10 cellular contexts compared by ENCODE assay signal in genomic region chr2:204453730-204454167, GRCh38.
DNase-seq lines count a peak whose midpoint lies in the region; ATAC-seq and TF ChIP-seq lines count a peak whose summit lies in the region.
"Had no signal": no experiment of that assay in that cellular context is flagged by ENCODE, and none has a peak within 500 bp of the region (broad histone marks: within the 10 kb centered on the region; RNA-seq: fewer than 3 reads in every experiment).

No MANE protein-coding gene starts in this region.

- no peak for ATAC-seq in naive thymus-derived CD8-positive, alpha-beta T cell

- peak overlapping the region; percentile 36 to 52 for H3K27ac ChIP-seq in esophagus (ENCODE audit: low read depth in 2 of 2, low read length in 1 of 2)
- H3K27ac ChIP-seq in muscle layer of duodenum (ENCODE audit: low read length) = peak overlapping the region; percentile 36
- H3K27ac ChIP-seq: WERI-Rb-1 had no signal

- no peak for TF ChIP-seq CTCF in AG10803 (conservative IDR thresholded peaks at IDR 0.05; ENCODE audit: low read length)

- peaks cover 0 to 6% (median 0%) of the 10 kb centered on the region in 5 donors for H3K27me3 Mint-ChIP-seq in naive thymus-derived CD8-positive, alpha-beta T cell

- H3K4me1 Mint-ChIP-seq in naive thymus-derived CD8-positive, alpha-beta T cell = no peaks in the 10 kb centered on the region

- H3K27me3 ChIP-seq in esophagus (ENCODE audit: control insufficient read depth in 1 of 2, insufficient read depth in 2 of 2, low read length in 2 of 2) (no peaks in the 10 kb centered on the region), muscle layer of duodenum (ENCODE audit: low read depth, low read length) (no peaks in the 10 kb centered on the region)

- H3K36me3 Mint-ChIP-seq in naive thymus-derived CD8-positive, alpha-beta T cell = no peaks in the 10 kb centered on the region
- H3K36me3 Mint-ChIP-seq: CD4-positive, alpha-beta memory T cell had no signal

- peaks cover 0 to 3% (median 0%) of the 10 kb centered on the region in 9 donors for H3K9me3 Mint-ChIP-seq in naive thymus-derived CD8-positive, alpha-beta T cell

- POLR2A ChIA-PET in naive thymus-derived CD8-positive, alpha-beta T cell (lab: Charles Lee) = no interaction called here

- H3K4me3 Mint-ChIP-seq in naive thymus-derived CD8-positive, alpha-beta T cell = no peak overlapping the region
- H3K4me3 Mint-ChIP-seq: CD4-positive, alpha-beta memory T cell had no signal

- peaks cover 0 to 5% of the 10 kb centered on the region in 2 donors for H3K4me1 ChIP-seq in esophagus (ENCODE audit: control insufficient read depth in 2 of 2, insufficient read depth in 2 of 2, low read length in 1 of 2)
- peaks cover 7 to 20% of the 10 kb centered on the region in 2 donors for H3K4me1 ChIP-seq in muscle layer of duodenum (ENCODE audit: control insufficient read depth in 1 of 2, insufficient read depth in 2 of 2, low read length in 2 of 2)

- H3K4me3 ChIP-seq in AG10803 (ENCODE audit: low read length) = no peak overlapping the region
- H3K4me3 ChIP-seq in esophagus (ENCODE audit: low read depth in 1 of 2, low read length in 2 of 2) = no peak overlapping the region
- peak overlapping the region in 1 of 2 donors; percentile 41 for H3K4me3 ChIP-seq in muscle layer of duodenum (ENCODE audit: low read depth in 1 of 2, low read length in 2 of 2)

- H3K36me3 ChIP-seq in esophagus (ENCODE audit: control insufficient read depth in 2 of 2, insufficient read depth in 2 of 2, low read length in 1 of 2) = no peaks in the 10 kb centered on the region
- no peaks in the 10 kb centered on the region for H3K36me3 ChIP-seq in muscle layer of duodenum (ENCODE audit: control insufficient read depth in 1 of 2, insufficient read depth in 2 of 2, low read length in 2 of 2)
- H3K36me3 ChIP-seq: WERI-Rb-1 had no signal

- 21 to 30% methylated on average over 7 of the region's 7 CpGs for WGBS in esophagus, 2 donors

- DNase-seq in AG10803 (ENCODE audit: low read depth) (peak; percentile 30), NCI-H2171 (lab: John Stamatoyannopoulos, UW) (peak; percentile 12), NCI-H128 (lab: John Stamatoyannopoulos, UW; ENCODE audit: unreplicated experiment) (no peak), NCI-H2107 (lab: John Stamatoyannopoulos, UW) (no peak), HuH-7 (ENCODE audit: low spot score) (no peak)
- no peak for DNase-seq in naive thymus-derived CD8-positive, alpha-beta T cell
- DNase-seq: WERI-Rb-1 had no signal

- H3K27ac Mint-ChIP-seq in naive thymus-derived CD8-positive, alpha-beta T cell = no peak overlapping the region
- H3K27ac Mint-ChIP-seq: CD4-positive, alpha-beta memory T cell had no signal

- no peaks in the 10 kb centered on the region for H3K9me3 ChIP-seq in esophagus (ENCODE audit: control insufficient read depth in 2 of 2, insufficient read depth in 1 of 2, low read depth in 1 of 2, low read length in 1 of 2)
- H3K9me3 ChIP-seq in muscle layer of duodenum (ENCODE audit: control insufficient read depth in 1 of 2, low read length in 2 of 2) = no peaks in the 10 kb centered on the region

Comparison
In these comparisons a context has a peak if more than half of its experiments do, and no peak if none do; other contexts are left out.
1. DNase-seq: peak in AG10803 (single experiment) and NCI-H2171 (single experiment); none in naive thymus-derived CD8-positive, alpha-beta T cell (0 of 10), NCI-H128 (single experiment), NCI-H2107 (single experiment) and HuH-7 (single experiment).